In genomic region chr2:64839844-64840243, GRCh38 we compare ENCODE assay signal across 9 cellular contexts.
DNase-seq lines count a peak whose midpoint lies in the region; ATAC-seq, FAIRE-seq and TF ChIP-seq lines count a peak whose summit lies in the region.
"Had no signal": no experiment of that assay in that cellular context is flagged by ENCODE, and none has a peak within 500 bp of the region (broad histone marks: within the 10 kb centered on the region; RNA-seq: fewer than 3 reads in every experiment).

No MANE protein-coding gene starts in this region.

- no peaks in the 10 kb centered on the region for H3K36me3 ChIP-seq in mucosa of descending colon (ENCODE audit: low read depth)
- H3K36me3 ChIP-seq in kidney (ENCODE audit: control insufficient read depth in 1 of 2, insufficient read depth in 2 of 2, low read length in 2 of 2): no peaks in the 10 kb centered on the region

- H3K9me3 ChIP-seq in mucosa of descending colon (no peaks in the 10 kb centered on the region), kidney (ENCODE audit: control insufficient read depth in 1 of 2, low read length in 2 of 2) (no peaks in the 10 kb centered on the region)
- H3K9me3 ChIP-seq: A549 had no signal

- no peak overlapping the region for H3K9ac ChIP-seq in kidney (ENCODE audit: low read length in 2 of 2)

- no peak for TF ChIP-seq CTCF in mucosa of descending colon (IDR thresholded peaks at IDR 0.05)
- no peak for TF ChIP-seq CTCF in kidney (IDR thresholded peaks at IDR 0.05; ENCODE audit: borderline replicate concordance, extremely low read depth, insufficient read depth)

- intact Hi-C loops in mucosa of descending colon (cut with DNase I, micrococcal nuclease) (loop anchor here in 1 of 2 donors (10.0 kb wide), 1 partner anchor 195 kb away; no protein-coding TSS in a partner anchor), kidney (cut with DNase I) (no loop called here)

- FAIRE-seq in kidney (lab: Jason Lieb, UNC): no peak
- FAIRE-seq: A549 had no signal

- H3K4me1 ChIP-seq in mucosa of descending colon (ENCODE audit: low read depth) (peaks cover 7% of the 10 kb centered on the region), kidney (ENCODE audit: control insufficient read depth in 1 of 2, insufficient read depth in 1 of 2, low read depth in 1 of 2, low read length in 2 of 2) (no peaks in the 10 kb centered on the region)

- ATAC-seq in HG02678 (IDR thresholded peaks at IDR 0.05; ENCODE audit: unreplicated experiment): peak; percentile 90
- ATAC-seq in mucosa of descending colon: peak; percentile 9
- ATAC-seq: A549 had no signal

- peak; percentile 85 for DNase-seq in SIG-M5 treated with dmso at 0.1 percent for 504 hours (lab: John Stamatoyannopoulos, UW; ENCODE audit: unreplicated experiment)
- no peak for DNase-seq in SIG-M5 (lab: John Stamatoyannopoulos, UW)
- peak; percentile 29 for DNase-seq in NOMO-1 treated with dmso at 0.1 percent for 144 hours (lab: John Stamatoyannopoulos, UW; ENCODE audit: unreplicated experiment)
- DNase-seq in mucosa of descending colon: peak in 1 of 3 donors; percentile 22
- DNase-seq in kidney: no peak
- DNase-seq in NCI-H226: no peak
- DNase-seq in activated CD4-positive, alpha-beta T cell treated with anti-CD3 and anti-CD28 coated beads for 1 hour: no peak

- H3K27ac ChIP-seq in kidney (ENCODE audit: low read depth in 2 of 2, low read length in 2 of 2): no peak overlapping the region

- H3K4me3 ChIP-seq in mucosa of descending colon: no peak overlapping the region
- no peak overlapping the region for H3K4me3 ChIP-seq in kidney (ENCODE audit: low read length in 2 of 2)
- H3K4me3 ChIP-seq: A549 had no signal

Comparison
In these comparisons a context has a peak if more than half of its experiments do, and no peak if none do; other contexts are left out.
1. DNase-seq: peak in SIG-M5 treated with dmso at 0.1 percent for 504 hours (single experiment) and NOMO-1 treated with dmso at 0.1 percent for 144 hours (single experiment); none in SIG-M5 (single experiment), kidney (single experiment), NCI-H226 (single experiment) and activated CD4-positive, alpha-beta T cell treated with anti-CD3 and anti-CD28 coated beads for 1 hour (single experiment).